Comparison of ENCODE assay signal across 12 cellular contexts in the genomic region with DNA sequence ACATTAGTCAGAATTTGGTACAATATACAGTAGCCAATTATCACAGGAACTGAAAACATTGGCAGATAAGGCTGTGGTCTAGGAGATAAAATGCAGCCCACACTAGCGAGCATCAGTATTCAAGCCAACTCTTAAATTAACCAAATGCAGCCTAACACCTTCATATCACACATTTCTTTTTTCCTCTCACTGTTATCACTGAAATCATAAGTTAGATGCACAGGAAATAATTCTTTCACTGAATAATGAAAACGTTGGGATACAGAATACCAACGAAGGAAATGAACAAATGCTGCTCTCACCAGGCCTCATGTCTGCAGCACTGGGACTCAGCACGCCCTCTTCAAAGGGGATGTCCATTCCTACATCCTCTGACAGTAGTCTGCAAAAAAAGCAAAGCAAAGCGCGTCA.
A peak's percentile ranks its signal among the peaks of the same experiment; 100 is the strongest.
DNase-seq lines count a peak whose midpoint lies in the region; ATAC-seq and TF ChIP-seq lines count a peak whose summit lies in the region.
"Had no signal": no experiment of that assay in that cellular context is flagged by ENCODE, and none has a peak within 500 bp of the region (broad histone marks: within the 10 kb centered on the region; RNA-seq: fewer than 3 reads in every experiment).

No MANE protein-coding gene starts in this region.

- peak in 1 of 2 donors; percentile 38 for ATAC-seq in naive thymus-derived CD8-positive, alpha-beta T cell
- ATAC-seq: left colon had no signal

- H4K20me1 ChIP-seq in H9 (ENCODE audit: control insufficient read depth, insufficient read depth, insufficient read length): no peaks in the 10 kb centered on the region

- no peak overlapping the region for H2BK15ac ChIP-seq in H9 (ENCODE audit: low read depth, low read length)

- POLR2A ChIA-PET in CD4-positive, alpha-beta memory T cell (lab: Charles Lee; ENCODE audit: partially characterized antibody): no interaction called here
- POLR2A ChIA-PET in naive thymus-derived CD8-positive, alpha-beta T cell (lab: Charles Lee): no interaction called here

- H4K91ac ChIP-seq in H9 (ENCODE audit: insufficient read length, low read depth, low read length): no peak overlapping the region

- H2BK20ac ChIP-seq in H9 (ENCODE audit: low read depth, low read length, poor library complexity, severe bottlenecking): no peak overlapping the region

- no peak overlapping the region for H3K9ac ChIP-seq in H9 (ENCODE audit: extremely low read depth, insufficient read length, low read length)

- peak overlapping the region in 5 of 7 donors; percentile 7 to 76 (median 52) for H3K27ac Mint-ChIP-seq in CD4-positive, alpha-beta memory T cell
- peak overlapping the region in 7 of 10 donors; percentile 2 to 72 (median 55) for H3K27ac Mint-ChIP-seq in naive thymus-derived CD8-positive, alpha-beta T cell
- no peak overlapping the region for H3K27ac Mint-ChIP-seq in H9

- no CpG with 5 or more reads among the region's 6 CpGs for WGBS in H9 (ENCODE audit: extremely low coverage, insufficient read length, low lambda C conversion rate)
- WGBS in thyroid gland, 2 donors: 65 to 69% methylated on average over 6 of the region's 6 CpGs

- H2BK120ac ChIP-seq in H9 (ENCODE audit: low read depth, low read length, poor library complexity, severe bottlenecking): no peak overlapping the region

- in situ Hi-C loops in brain microvascular endothelial cell (cut with HindIII; ENCODE audit: low pct_ligation_motif_present, low sequenced_read_pairs): loop anchor here (25.0 kb wide), 1 partner anchor 193 kb away; a partner anchor contains a TSS

- H2BK12ac ChIP-seq in H9 (ENCODE audit: insufficient read length, low read depth, low read length): no peak overlapping the region

- H3K9me3 ChIP-seq in CD4-positive, alpha-beta memory T cell (ENCODE audit: control insufficient read depth in 1 of 2, low read length in 2 of 2): no peaks in the 10 kb centered on the region
- H3K9me3 ChIP-seq in H9 (ENCODE audit: control insufficient read depth, low read depth, low read length): no peaks in the 10 kb centered on the region
- H3K9me3 ChIP-seq in thyroid gland: no peaks in the 10 kb centered on the region
- H3K9me3 ChIP-seq: esophagus squamous epithelium had no signal

- H3K56ac ChIP-seq in H9 (ENCODE audit: insufficient read length, low read depth, low read length): no peak overlapping the region

- no peak overlapping the region for H4K8ac ChIP-seq in H9 (replicated peaks; ENCODE audit: insufficient read length, low read depth, low read length)

- no peak for DNase-seq in CD4-positive, alpha-beta memory T cell
- peak; percentile 44 for DNase-seq in M059J (ENCODE audit: low read depth)
- peak; percentile 58 for DNase-seq in brain microvascular endothelial cell
- DNase-seq in naive thymus-derived CD8-positive, alpha-beta T cell: no peak
- DNase-seq in NCI-H510A treated with DMSO at 0.1 percent for 48 hours (lab: John Stamatoyannopoulos, UW): no peak
- DNase-seq in NCI-H2227 treated with DMSO at 0.1 percent for 48 hours (lab: John Stamatoyannopoulos, UW): no peak
- DNase-seq in H9: no peak
- no peak for DNase-seq in thyroid gland
- DNase-seq: activated CD4-positive, alpha-beta T cell treated with anti-CD3 and anti-CD28 coated beads, Interleukin-2, amount 50 U/mL, for 1 hour; esophagus squamous epithelium; left colon; NCI-H2029 treated with DMSO at 0.1 percent for 48 hours had no signal

- no peaks in the 10 kb centered on the region for H3K23me2 ChIP-seq in H9 (ENCODE audit: insufficient read length, low read depth, low read length, poor library complexity, severe bottlenecking)

- intact Hi-C loops in CD4-positive, alpha-beta memory T cell (cut with micrococcal nuclease): loop anchor here (5.0 kb wide), 1 partner anchor 357 kb away; no protein-coding TSS in a partner anchor
- intact Hi-C loops in thyroid gland (cut with DNase I): no loop called here

- H3K4me2 ChIP-seq in H9 (ENCODE audit: insufficient read depth, insufficient read length, low read length): no peak overlapping the region

- TF ChIP-seq CTCF in brain microvascular endothelial cell (IDR thresholded peaks at IDR 0.05; ENCODE audit: low read depth, low read length, missing control alignments): no peak
- TF ChIP-seq CTCF in H9 (conservative IDR thresholded peaks at IDR 0.05): no peak
- no peak for TF ChIP-seq CTCF in thyroid gland (IDR thresholded peaks at IDR 0.05)

- no peak overlapping the region for H3K23ac ChIP-seq in H9 (ENCODE audit: insufficient read length, low read depth, low read length)

- H3K14ac ChIP-seq in H9 (ENCODE audit: insufficient read depth, low read length): no peak overlapping the region

- peaks cover 2% of the 10 kb centered on the region in 2 donors for H3K27me3 Mint-ChIP-seq in CD4-positive, alpha-beta memory T cell
- H3K27me3 Mint-ChIP-seq in naive thymus-derived CD8-positive, alpha-beta T cell: peaks cover 0 to 1% (median 0%) of the 10 kb centered on the region in 5 donors
- no peaks in the 10 kb centered on the region for H3K27me3 Mint-ChIP-seq in H9 (ENCODE audit: low read depth)

- H3K79me1 ChIP-seq in H9 (ENCODE audit: insufficient read depth, low read depth, low read length, poor library complexity, severe bottlenecking): no peaks in the 10 kb centered on the region

- H3K18ac ChIP-seq in H9 (ENCODE audit: insufficient read length, low read depth, low read length): no peak overlapping the region

- no peak overlapping the region for H3T11ph ChIP-seq in H9 (ENCODE audit: low read length)

- H3K4me1 ChIP-seq in CD4-positive, alpha-beta memory T cell (ENCODE audit: insufficient read depth, low read length): peaks cover 25% of the 10 kb centered on the region
- H3K4me1 ChIP-seq in H9 (ENCODE audit: insufficient read depth, low read length): peaks cover 8% of the 10 kb centered on the region; the same call in 1 of the 2 replicates
- H3K4me1 ChIP-seq in thyroid gland: peaks cover 11 to 31% of the 10 kb centered on the region in 2 donors

- peaks cover 34 to 62% (median 54%) of the 10 kb centered on the region in 4 donors for H3K4me1 Mint-ChIP-seq in CD4-positive, alpha-beta memory T cell
- peaks cover 8 to 73% (median 37%) of the 10 kb centered on the region in 4 donors for H3K4me1 Mint-ChIP-seq in naive thymus-derived CD8-positive, alpha-beta T cell
- peaks cover 24 to 32% of the 10 kb centered on the region in 2 experiments for H3K4me1 Mint-ChIP-seq in H9

- H3K27me3 ChIP-seq in CD4-positive, alpha-beta memory T cell (ENCODE audit: insufficient read depth, low read length): no peaks in the 10 kb centered on the region
- H3K27me3 ChIP-seq in brain microvascular endothelial cell (replicated peaks): no peaks in the 10 kb centered on the region
- H3K27me3 ChIP-seq in H9 (ENCODE audit: insufficient read depth, low read length): no peaks in the 10 kb centered on the region
- no peaks in the 10 kb centered on the region for H3K27me3 ChIP-seq in thyroid gland
- H3K27me3 ChIP-seq: esophagus squamous epithelium had no signal

- H3K36me3 Mint-ChIP-seq in CD4-positive, alpha-beta memory T cell: no peaks in the 10 kb centered on the region
- no peaks in the 10 kb centered on the region for H3K36me3 Mint-ChIP-seq in naive thymus-derived CD8-positive, alpha-beta T cell
- no peaks in the 10 kb centered on the region for H3K36me3 Mint-ChIP-seq in H9 (ENCODE audit: insufficient read depth in 1 of 3, low read depth in 3 of 3)

- CTCF ChIA-PET in CD4-positive, alpha-beta memory T cell (lab: Charles Lee; ENCODE audit: partially characterized antibody): no interaction called here

- H3K4ac ChIP-seq in H9 (ENCODE audit: low read depth, low read length): no peak overlapping the region

- H3K4me3 ChIP-seq in CD4-positive, alpha-beta memory T cell (ENCODE audit: low read length in 2 of 2): no peak overlapping the region
- no peak overlapping the region for H3K4me3 ChIP-seq in brain microvascular endothelial cell (ENCODE audit: low read depth, low read length)
- no peak overlapping the region for H3K4me3 ChIP-seq in thyroid gland (replicated peaks in 1 of 3)
- H3K4me3 ChIP-seq: esophagus squamous epithelium had no signal

- H3K79me2 ChIP-seq in H9 (ENCODE audit: insufficient read depth, low read length): no peaks in the 10 kb centered on the region

- H2AK5ac ChIP-seq in H9 (ENCODE audit: insufficient read length, low read length): no peak overlapping the region

- no peaks in the 10 kb centered on the region for H3K9me3 Mint-ChIP-seq in CD4-positive, alpha-beta memory T cell
- no peaks in the 10 kb centered on the region for H3K9me3 Mint-ChIP-seq in naive thymus-derived CD8-positive, alpha-beta T cell
- H3K9me3 Mint-ChIP-seq in H9: no peaks in the 10 kb centered on the region

- H2AFZ ChIP-seq in H9 (ENCODE audit: low read length): no peak overlapping the region

- no peak overlapping the region for H2BK5ac ChIP-seq in H9 (ENCODE audit: insufficient read length, low read length)

- peak overlapping the region in 6 of 8 donors; percentile 1 to 49 (median 30) for H3K4me3 Mint-ChIP-seq in CD4-positive, alpha-beta memory T cell
- peak overlapping the region in 2 of 10 donors; percentile 36 to 64 for H3K4me3 Mint-ChIP-seq in naive thymus-derived CD8-positive, alpha-beta T cell
- H3K4me3 Mint-ChIP-seq in H9: no peak overlapping the region

- TF ChIP-seq POLR2A in thyroid gland (IDR thresholded peaks at IDR 0.05): no peak

- H3K36me3 ChIP-seq in CD4-positive, alpha-beta memory T cell (ENCODE audit: insufficient read depth, low read length): no peaks in the 10 kb centered on the region
- no peaks in the 10 kb centered on the region for H3K36me3 ChIP-seq in brain microvascular endothelial cell (replicated peaks)
- no peaks in the 10 kb centered on the region for H3K36me3 ChIP-seq in thyroid gland
- H3K36me3 ChIP-seq: esophagus squamous epithelium had no signal

- H4K5ac ChIP-seq in H9 (ENCODE audit: insufficient read length, low read depth, low read length): no peak overlapping the region

- no peak overlapping the region for H3K27ac ChIP-seq in CD4-positive, alpha-beta memory T cell (ENCODE audit: low read depth, low read length)
- H3K27ac ChIP-seq in brain microvascular endothelial cell (peak overlapping the region; percentile 68), H9 (ENCODE audit: insufficient read length, low read depth, low read length) (no peak overlapping the region), thyroid gland (no peak overlapping the region)

Comparison
In these comparisons a context has a peak if more than half of its experiments do, and no peak if none do; other contexts are left out.
1. DNase-seq: peak in M059J (single experiment) and brain microvascular endothelial cell (single experiment); none in CD4-positive, alpha-beta memory T cell (0 of 5), naive thymus-derived CD8-positive, alpha-beta T cell (0 of 10), NCI-H510A treated with DMSO at 0.1 percent for 48 hours (single experiment), NCI-H2227 treated with DMSO at 0.1 percent for 48 hours (single experiment), H9 (single experiment) and thyroid gland (0 of 2).
2. H3K27ac Mint-ChIP-seq: peak in CD4-positive, alpha-beta memory T cell (5 of 7) and naive thymus-derived CD8-positive, alpha-beta T cell (7 of 10); none in H9 (0 of 3).
3. H3K4me3 Mint-ChIP-seq: peak in CD4-positive, alpha-beta memory T cell (6 of 8); none in H9 (0 of 2).